12 cellular contexts compared by ENCODE assay signal in the genomic region with DNA sequence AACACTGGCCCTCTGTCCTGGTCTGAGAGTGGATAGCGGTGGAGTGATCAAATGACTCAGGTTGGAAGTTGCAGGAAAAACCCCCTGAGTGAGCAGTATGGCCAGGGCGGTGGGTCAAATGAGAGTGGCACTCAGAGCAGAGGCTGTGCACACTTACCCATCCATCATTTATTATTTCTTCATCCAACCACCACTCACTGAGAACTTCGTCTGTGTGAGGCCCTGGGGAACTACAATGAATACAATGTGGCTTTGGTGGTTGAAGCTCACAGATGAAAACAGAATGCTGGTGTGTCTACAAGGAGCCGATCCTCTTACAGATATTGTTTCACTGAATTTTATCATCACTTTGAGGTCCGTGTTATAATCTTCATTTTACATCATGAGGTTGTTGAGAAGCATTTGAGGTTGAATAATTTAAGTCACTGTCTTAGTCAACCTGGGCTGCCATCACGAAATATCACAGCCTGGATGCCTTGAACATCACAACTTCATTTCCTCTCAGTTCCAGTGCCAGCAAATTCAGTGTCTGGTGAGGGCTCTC.
DNase-seq lines count a peak whose midpoint lies in the region; ATAC-seq lines count a peak whose summit lies in the region.
"Had no signal": no experiment of that assay in that cellular context is flagged by ENCODE, and none has a peak within 500 bp of the region (broad histone marks: within the 10 kb centered on the region; RNA-seq: fewer than 3 reads in every experiment).

No MANE protein-coding gene starts in this region.

- peak; percentile 96 for ATAC-seq in stimulated activated naive CD8-positive, alpha-beta T cell treated with anti-CD3 and anti-CD28 coated beads, Interleukin-15, amount 100 ng/mL, for 72 hours
- no peak for ATAC-seq in GM19455 (IDR thresholded peaks at IDR 0.05; ENCODE audit: unreplicated experiment)

- no peak overlapping the region for H3K4me3 ChIP-seq in SJSA1

- H3K27me3 Mint-ChIP-seq in activated naive CD4-positive, alpha-beta T cell treated with anti-CD3 and anti-CD28 coated beads for 36 hours (ENCODE audit: low read depth) = no peaks in the 10 kb centered on the region
- H3K27me3 Mint-ChIP-seq in stimulated activated naive CD8-positive, alpha-beta T cell treated with anti-CD3 and anti-CD28 coated beads, Interleukin-15, amount 100 ng/mL, for 72 hours = peaks cover 10% of the 10 kb centered on the region

- peaks cover 62% of the 10 kb centered on the region for H3K4me1 ChIP-seq in SJSA1 (replicated peaks)

- no peak overlapping the region for H3K27ac Mint-ChIP-seq in activated naive CD4-positive, alpha-beta T cell treated with anti-CD3 and anti-CD28 coated beads for 36 hours
- peak overlapping the region; percentile 84 to 87 for H3K27ac Mint-ChIP-seq in stimulated activated naive CD8-positive, alpha-beta T cell treated with anti-CD3 and anti-CD28 coated beads, Interleukin-15, amount 100 ng/mL, for 72 hours
- H3K27ac Mint-ChIP-seq: H9 had no signal

- H3K36me3 Mint-ChIP-seq in activated naive CD4-positive, alpha-beta T cell treated with anti-CD3 and anti-CD28 coated beads for 36 hours (ENCODE audit: low read depth) = no peaks in the 10 kb centered on the region

- no peaks in the 10 kb centered on the region for H3K36me3 ChIP-seq in SJSA1

- H3K4me1 Mint-ChIP-seq in activated naive CD4-positive, alpha-beta T cell treated with anti-CD3 and anti-CD28 coated beads for 36 hours (ENCODE audit: low read depth) = peaks cover 9% of the 10 kb centered on the region
- H3K4me1 Mint-ChIP-seq in stimulated activated naive CD8-positive, alpha-beta T cell treated with anti-CD3 and anti-CD28 coated beads, Interleukin-15, amount 100 ng/mL, for 72 hours = peaks cover 43% of the 10 kb centered on the region

- DNase-seq in activated naive CD4-positive, alpha-beta T cell treated with anti-CD3 and anti-CD28 coated beads for 36 hours = peak; percentile 49
- DNase-seq in activated naive CD4-positive, alpha-beta T cell (lab: John Stamatoyannopoulos, UW) = no peak
- peak; percentile 48 to 49 for DNase-seq in SJSA1 (ENCODE audit: low read depth in 1 of 2, low spot score in 2 of 2)
- peak; percentile 4 for DNase-seq in central memory CD4-positive, alpha-beta T cell
- peak; percentile 37 to 80 for DNase-seq in stimulated activated naive CD8-positive, alpha-beta T cell treated with anti-CD3 and anti-CD28 coated beads, Interleukin-15, amount 100 ng/mL, for 72 hours
- no peak for DNase-seq in NCI-H2081 treated with DMSO at 0.1 percent for 48 hours (lab: John Stamatoyannopoulos, UW)
- no peak for DNase-seq in GM03348 (ENCODE audit: low spot score)
- DNase-seq: GF-D8, H9, mammary epithelial cell, NCI-H446 treated with DMSO at 0.1 percent for 48 hours had no signal

- no peaks in the 10 kb centered on the region for H3K9me3 ChIP-seq in SJSA1 (replicated peaks)

- H3K9me3 Mint-ChIP-seq in activated naive CD4-positive, alpha-beta T cell treated with anti-CD3 and anti-CD28 coated beads for 36 hours = peaks cover 10% of the 10 kb centered on the region
- H3K9me3 Mint-ChIP-seq in stimulated activated naive CD8-positive, alpha-beta T cell treated with anti-CD3 and anti-CD28 coated beads, Interleukin-15, amount 100 ng/mL, for 72 hours = peaks cover 10 to 15% of the 10 kb centered on the region in 2 donors

- no peaks in the 10 kb centered on the region for H3K27me3 ChIP-seq in SJSA1 (replicated peaks)

- intact Hi-C loops in activated naive CD4-positive, alpha-beta T cell treated with anti-CD3 and anti-CD28 coated beads for 36 hours (cut with micrococcal nuclease) = loop anchor here (1.0 kb wide), 1 partner anchor 63 kb away; no protein-coding TSS in a partner anchor

- no peak overlapping the region for H3K4me3 Mint-ChIP-seq in activated naive CD4-positive, alpha-beta T cell treated with anti-CD3 and anti-CD28 coated beads for 36 hours
- H3K4me3 Mint-ChIP-seq in stimulated activated naive CD8-positive, alpha-beta T cell treated with anti-CD3 and anti-CD28 coated beads, Interleukin-15, amount 100 ng/mL, for 72 hours = peak overlapping the region; percentile 11 to 59
- H3K4me3 Mint-ChIP-seq: H9 had no signal

- H3K27ac ChIP-seq in SJSA1 = peak overlapping the region; percentile 77; the same call in 1 of the 2 replicates

- CTCF ChIA-PET in activated naive CD4-positive, alpha-beta T cell treated with anti-CD3 and anti-CD28 coated beads for 36 hours (lab: Charles Lee) = no interaction called here

Comparison
In these comparisons a context has a peak if more than half of its experiments do, and no peak if none do; other contexts are left out.
1. DNase-seq: peak in activated naive CD4-positive, alpha-beta T cell treated with anti-CD3 and anti-CD28 coated beads for 36 hours (single experiment), SJSA1 (2 of 2), central memory CD4-positive, alpha-beta T cell (single experiment) and stimulated activated naive CD8-positive, alpha-beta T cell treated with anti-CD3 and anti-CD28 coated beads, Interleukin-15, amount 100 ng/mL, for 72 hours (2 of 2); none in activated naive CD4-positive, alpha-beta T cell (0 of 4), NCI-H2081 treated with DMSO at 0.1 percent for 48 hours (single experiment) and GM03348 (single experiment).